Comparison of ENCODE assay signal across 15 cellular contexts in genomic region chr22:37279469-37279868, GRCh38. TPM values are rescaled to one million over a fixed set of nuclear protein-coding genes. Genes with fewer than 3 reads are reported as not detected.
DNase-seq lines count a peak whose midpoint lies in the region; ATAC-seq and TF ChIP-seq lines count a peak whose summit lies in the region.
"Had no signal": no experiment of that assay in that cellular context is flagged by ENCODE, and none has a peak within 500 bp of the region (broad histone marks: within the 10 kb centered on the region; RNA-seq: fewer than 3 reads in every experiment).

No MANE protein-coding gene starts in this region.

- peaks cover 21% of the 10 kb centered on the region for H3F3A ChIP-seq in DOHH2 (ENCODE audit: control insufficient read depth, insufficient read depth)

- H4K20me1 ChIP-seq in DOHH2 (ENCODE audit: control insufficient read depth, insufficient read depth, low read depth, low read length), result no peaks in the 10 kb centered on the region

- H3K4me3 ChIP-seq in DOHH2 (ENCODE audit: low read length) (no peak overlapping the region), astrocyte of the spinal cord (ENCODE audit: low read depth, low read length) (no peak overlapping the region), upper lobe of right lung (no peak overlapping the region), H7 (ENCODE audit: insufficient read depth, low read depth, low read length) (no peak overlapping the region)
- H3K4me3 ChIP-seq: MG63, mucosa of descending colon, thyroid gland had no signal

- no peaks in the 10 kb centered on the region for H3K27me3 Mint-ChIP-seq in natural killer cell treated with Interleukin-12 subunit alpha and Interleukin-12 subunit beta and Interleukin-15 and Interleukin-18, amount 100 ng/mL, for 72 hours

- H3K27ac ChIP-seq in DOHH2 (ENCODE audit: low read depth, low read length) (no peak overlapping the region), upper lobe of right lung (no peak overlapping the region)
- H3K27ac ChIP-seq: foreskin keratinocyte, thyroid gland had no signal

- peaks cover 18% of the 10 kb centered on the region for H3K36me3 ChIP-seq in DOHH2 (ENCODE audit: control insufficient read depth, low read length)
- H3K36me3 ChIP-seq in upper lobe of right lung, result no peaks in the 10 kb centered on the region
- no peaks in the 10 kb centered on the region for H3K36me3 ChIP-seq in H7 (replicated peaks; ENCODE audit: control insufficient read depth, insufficient read depth, low read length)
- H3K36me3 ChIP-seq: MG63, thyroid gland had no signal

- ATAC-seq in natural killer cell treated with Interleukin-12 subunit alpha and Interleukin-12 subunit beta and Interleukin-15 and Interleukin-18, amount 100 ng/mL, for 72 hours, result peak; percentile 65 to 71
- ATAC-seq in upper lobe of right lung (no peak), GM21447 (IDR thresholded peaks at IDR 0.05; ENCODE audit: unreplicated experiment) (no peak)
- ATAC-seq: foreskin keratinocyte, HCT116, mucosa of descending colon had no signal

- no peaks in the 10 kb centered on the region for H3K9me3 Mint-ChIP-seq in natural killer cell treated with Interleukin-12 subunit alpha and Interleukin-12 subunit beta and Interleukin-15 and Interleukin-18, amount 100 ng/mL, for 72 hours

- no peaks in the 10 kb centered on the region for H3K9me2 ChIP-seq in DOHH2 (replicated peaks; ENCODE audit: control insufficient read depth, low read length)

- H3K4me1 ChIP-seq in DOHH2 (ENCODE audit: control insufficient read depth, low read length) (peaks cover 81% of the 10 kb centered on the region), upper lobe of right lung (peaks cover 4% of the 10 kb centered on the region)
- H3K4me1 ChIP-seq: thyroid gland had no signal

- H3K79me2 ChIP-seq in DOHH2 (ENCODE audit: control insufficient read depth, low read length), result peaks cover 25% of the 10 kb centered on the region

- no peaks in the 10 kb centered on the region for H3K36me3 Mint-ChIP-seq in natural killer cell treated with Interleukin-12 subunit alpha and Interleukin-12 subunit beta and Interleukin-15 and Interleukin-18, amount 100 ng/mL, for 72 hours

- peak overlapping the region; percentile 79 to 87 for H3K27ac Mint-ChIP-seq in natural killer cell treated with Interleukin-12 subunit alpha and Interleukin-12 subunit beta and Interleukin-15 and Interleukin-18, amount 100 ng/mL, for 72 hours

- H3K9me3 ChIP-seq in DOHH2 (ENCODE audit: control insufficient read depth, insufficient read depth, low read length) (no peaks in the 10 kb centered on the region), upper lobe of right lung (no peaks in the 10 kb centered on the region)
- H3K9me3 ChIP-seq: MG63, mucosa of descending colon, thyroid gland had no signal

- H3K4me1 Mint-ChIP-seq in natural killer cell treated with Interleukin-12 subunit alpha and Interleukin-12 subunit beta and Interleukin-15 and Interleukin-18, amount 100 ng/mL, for 72 hours (ENCODE audit: low read depth in 2 of 2), result peaks cover 75 to 76% of the 10 kb centered on the region in 2 donors

- DNase-seq in NOMO-1 (lab: John Stamatoyannopoulos, UW; ENCODE audit: unreplicated experiment in 2 of 2), result peak; percentile 79 to 92
- peak; percentile 15 for DNase-seq in astrocyte of the spinal cord (ENCODE audit: low read depth, low spot score)
- no peak for DNase-seq in natural killer cell treated with Interleukin-12 subunit alpha and Interleukin-12 subunit beta and Interleukin-15 and Interleukin-18, amount 100 ng/mL, for 72 hours (ENCODE audit: low spot score)
- DNase-seq in upper lobe of right lung, result no peak
- no peak for DNase-seq in COLO668 (lab: John Stamatoyannopoulos, UW; ENCODE audit: unreplicated experiment)
- no peak for DNase-seq in H7
- DNase-seq: activated CD4-positive, alpha-beta T cell treated with anti-CD3 and anti-CD28 coated beads for 48 hours; amygdala; foreskin keratinocyte; MG63; thyroid gland had no signal

- in situ Hi-C loops in astrocyte of the spinal cord (cut with HindIII; ENCODE audit: low sequenced_read_pairs), result no loop called here

- TF ChIP-seq CTCF in DOHH2 (IDR thresholded peaks at IDR 0.05; ENCODE audit: low read depth, low read length, poor library complexity, severe bottlenecking), result no peak
- TF ChIP-seq CTCF in astrocyte of the spinal cord (IDR thresholded peaks at IDR 0.05; ENCODE audit: low read depth, low read length), result no peak
- no peak for TF ChIP-seq CTCF in upper lobe of right lung (IDR thresholded peaks at IDR 0.05)

- peak overlapping the region; percentile 36 for H3K4me2 ChIP-seq in DOHH2 (ENCODE audit: low read length)

- intact Hi-C loops in upper lobe of right lung (cut with DNase I), result no loop called here

- peak overlapping the region; percentile 69 for H3K4me3 Mint-ChIP-seq in natural killer cell treated with Interleukin-12 subunit alpha and Interleukin-12 subunit beta and Interleukin-15 and Interleukin-18, amount 100 ng/mL, for 72 hours

- H3K27me3 ChIP-seq in DOHH2 (ENCODE audit: control insufficient read depth, low read length) (no peaks in the 10 kb centered on the region), upper lobe of right lung (peaks cover 14% of the 10 kb centered on the region), H7 (ENCODE audit: control insufficient read depth, insufficient read depth, low read length) (no peaks in the 10 kb centered on the region)
- H3K27me3 ChIP-seq: foreskin keratinocyte, MG63, thyroid gland had no signal

RNA-seq across cellular contexts. Expression of gene CYTH4, which starts 2.8 kb away (rescaled TPM):
- 10 to 100 TPM; 36.0 to 41.1 TPM for total RNA-seq in natural killer cell treated with Interleukin-12 subunit alpha and Interleukin-12 subunit beta and Interleukin-15 and Interleukin-18, amount 100 ng/mL, for 72 hours
- total RNA-seq in upper lobe of right lung, result 37.9 TPM
- total RNA-seq in H7 (2014; rRNA removed; shearing (Covaris generic)), result not detected in 2 replicates

RNA-seq across cellular contexts. Expression of gene RAC2, which starts 35.4 kb away (rescaled TPM):
- total RNA-seq in natural killer cell treated with Interleukin-12 subunit alpha and Interleukin-12 subunit beta and Interleukin-15 and Interleukin-18, amount 100 ng/mL, for 72 hours, result 1,000 to 10,000 TPM in 1 of 2 donors, 100 to 1,000 TPM in 1; 666 to 1,078 TPM
- 107 TPM for total RNA-seq in upper lobe of right lung
- total RNA-seq in H7 (2014; rRNA removed; shearing (Covaris generic)), result 9.4 and 9.6 TPM in 2 replicates

Comparison
In these comparisons a context has a peak if more than half of its experiments do, and no peak if none do; other contexts are left out.
1. DNase-seq: peak in NOMO-1 (2 of 2) and astrocyte of the spinal cord (single experiment); none in natural killer cell treated with Interleukin-12 subunit alpha and Interleukin-12 subunit beta and Interleukin-15 and Interleukin-18, amount 100 ng/mL, for 72 hours (single experiment), upper lobe of right lung (single experiment), COLO668 (single experiment) and H7 (single experiment).
2. ATAC-seq: peak in natural killer cell treated with Interleukin-12 subunit alpha and Interleukin-12 subunit beta and Interleukin-15 and Interleukin-18, amount 100 ng/mL, for 72 hours (2 of 2); none in upper lobe of right lung (single experiment) and GM21447 (single experiment).
3. RNA of gene CYTH4, which starts 2.8 kb away (total RNA-seq): 36.0 to 41.1 TPM in natural killer cell treated with Interleukin-12 subunit alpha and Interleukin-12 subunit beta and Interleukin-15 and Interleukin-18, amount 100 ng/mL, for 72 hours and 37.9 TPM in upper lobe of right lung (single experiment); not detected in H7; every median in the first group is over 10 times any median in the second.
4. RNA of gene RAC2, which starts 35.4 kb away (total RNA-seq): 666 to 1,078 TPM in natural killer cell treated with Interleukin-12 subunit alpha and Interleukin-12 subunit beta and Interleukin-15 and Interleukin-18, amount 100 ng/mL, for 72 hours and 107 TPM in upper lobe of right lung (single experiment); 9.4 to 9.6 TPM in H7; every median in the first group is over 10 times any median in the second.